ENCODE assay signal across 1 cellular context in genomic region chr3:16252243-16252978, GRCh38.
TF ChIP-seq lines count a peak whose summit lies in the region.

No MANE protein-coding gene starts in this region.

TF ChIP-seq in HepG2, 621 proteins besides CTCF, POLR2A, EP300 and RAD21 (continued from another document and continues in another):
- TF ChIP-seq ZNF407 (CRISPR knock-in tag; IDR thresholded peaks at IDR 0.05; ENCODE audit: not compliant biosample characterization) (no peak), SSRP1 (CRISPR knock-in tag; IDR thresholded peaks at IDR 0.05) (no peak), HMG20A (CRISPR knock-in tag; IDR thresholded peaks at IDR 0.05; ENCODE audit: borderline replicate concordance) (peak; percentile 64; the same call in 1 of the 2 replicates), PITX1 (CRISPR knock-in tag; IDR thresholded peaks at IDR 0.05) (peak; percentile 49; the same call in 1 of the 2 replicates), NCOA5 (CRISPR knock-in tag; IDR thresholded peaks at IDR 0.05) (no peak), NR2F6 (IDR thresholded peaks at IDR 0.05) (no peak; the same call in 1 of the 2 replicates), NR2F6 (CRISPR knock-in tag; IDR thresholded peaks at IDR 0.05) (peak; percentile 13; the same call in 1 of the 2 replicates), HOXA5 (CRISPR knock-in tag; IDR thresholded peaks at IDR 0.05) (no peak), ZNF614 (CRISPR knock-in tag; IDR thresholded peaks at IDR 0.05; ENCODE audit: borderline replicate concordance) (no peak), LBX2 (CRISPR knock-in tag; IDR thresholded peaks at IDR 0.05; ENCODE audit: borderline replicate concordance) (no peak), GATAD2A (CRISPR knock-in tag; IDR thresholded peaks at IDR 0.05) (peak; percentile 53), MTERF4 (CRISPR knock-in tag; IDR thresholded peaks at IDR 0.05) (no peak), PRMT3 (CRISPR knock-in tag; IDR thresholded peaks at IDR 0.05; ENCODE audit: borderline replicate concordance, low read depth) (no peak), ZNF749 (CRISPR knock-in tag; IDR thresholded peaks at IDR 0.05; ENCODE audit: borderline replicate concordance) (no peak), SP5 (CRISPR knock-in tag; IDR thresholded peaks at IDR 0.05; ENCODE audit: borderline replicate concordance, low read depth) (no peak), ZNF737 (CRISPR knock-in tag; IDR thresholded peaks at IDR 0.05; ENCODE audit: borderline replicate concordance) (no peak), THAP7 (CRISPR knock-in tag; IDR thresholded peaks at IDR 0.05) (no peak), ZNF264 (CRISPR knock-in tag; IDR thresholded peaks at IDR 0.05) (0 out of 2 replicates have a peak, but pooled peaks have one; percentile 26), CBX5 (CRISPR knock-in tag; IDR thresholded peaks at IDR 0.05; ENCODE audit: borderline replicate concordance) (no peak), TGIF2 (CRISPR knock-in tag; IDR thresholded peaks at IDR 0.05) (no peak), RARG (CRISPR knock-in tag; IDR thresholded peaks at IDR 0.05; ENCODE audit: low read depth) (no peak), THAP8 (CRISPR knock-in tag; IDR thresholded peaks at IDR 0.05; ENCODE audit: borderline replicate concordance) (no peak), PAX8 (CRISPR knock-in tag; IDR thresholded peaks at IDR 0.05; ENCODE audit: borderline replicate concordance) (no peak), SKIL (CRISPR knock-in tag; IDR thresholded peaks at IDR 0.05; ENCODE audit: borderline replicate concordance) (no peak), FIP1L1 (IDR thresholded peaks at IDR 0.05; ENCODE audit: borderline replicate concordance, insufficient read depth, low read depth, low read length) (no peak), ZNF670 (CRISPR knock-in tag; IDR thresholded peaks at IDR 0.05; ENCODE audit: borderline replicate concordance) (no peak), ZFP62 (CRISPR knock-in tag; IDR thresholded peaks at IDR 0.05) (no peak), ATF7 (IDR thresholded peaks at IDR 0.05) (no peak), ATF7 (CRISPR knock-in tag; IDR thresholded peaks at IDR 0.05) (no peak), HIVEP1 (CRISPR knock-in tag; IDR thresholded peaks at IDR 0.05) (no peak), ZNF12 (CRISPR knock-in tag; IDR thresholded peaks at IDR 0.05) (peak; percentile 98), ZNF83 (CRISPR knock-in tag; IDR thresholded peaks at IDR 0.05; ENCODE audit: borderline replicate concordance) (no peak), SALL2 (CRISPR knock-in tag; IDR thresholded peaks at IDR 0.05) (no peak), REXO4 (CRISPR knock-in tag; IDR thresholded peaks at IDR 0.05; ENCODE audit: borderline replicate concordance) (no peak), ZNF790 (CRISPR knock-in tag; IDR thresholded peaks at IDR 0.05; ENCODE audit: borderline replicate concordance) (no peak), GATAD1 (CRISPR knock-in tag; IDR thresholded peaks at IDR 0.05) (no peak), ZFP37 (CRISPR knock-in tag; IDR thresholded peaks at IDR 0.05; ENCODE audit: borderline replicate concordance) (no peak), KDM1A (CRISPR knock-in tag; IDR thresholded peaks at IDR 0.05) (no peak), ZBTB21 (CRISPR knock-in tag; IDR thresholded peaks at IDR 0.05) (no peak), ZNF414 (CRISPR knock-in tag; IDR thresholded peaks at IDR 0.05) (no peak), EHMT2 (IDR thresholded peaks at IDR 0.05; ENCODE audit: borderline replicate concordance, low read depth, low read length) (peak; percentile 59; the same call in 1 of the 2 replicates), TEAD2 (CRISPR knock-in tag; IDR thresholded peaks at IDR 0.05) (no peak), KLF9 (CRISPR knock-in tag; IDR thresholded peaks at IDR 0.05; ENCODE audit: low read depth) (0 out of 2 replicates have a peak, but pooled peaks have one; percentile 45), ZNF557 (CRISPR knock-in tag; IDR thresholded peaks at IDR 0.05) (no peak), MYNN (CRISPR knock-in tag; IDR thresholded peaks at IDR 0.05; ENCODE audit: low read depth) (no peak), PBX2 (CRISPR knock-in tag; IDR thresholded peaks at IDR 0.05) (no peak), SNAI1 (CRISPR knock-in tag; IDR thresholded peaks at IDR 0.05; ENCODE audit: borderline replicate concordance) (no peak), SRSF9 (IDR thresholded peaks at IDR 0.05; ENCODE audit: borderline replicate concordance, insufficient read depth, low read depth, low read length, poor library complexity, severe bottlenecking) (no peak), TFDP2 (CRISPR knock-in tag; IDR thresholded peaks at IDR 0.05) (no peak), HNF1B (CRISPR knock-in tag; IDR thresholded peaks at IDR 0.05) (peak; percentile 65; the same call in 1 of the 2 replicates), ZMYM3 (CRISPR knock-in tag; IDR thresholded peaks at IDR 0.05) (peak; percentile 34; the same call in 1 of the 2 replicates), ERF (CRISPR knock-in tag; IDR thresholded peaks at IDR 0.05) (no peak)
